Comparison of ENCODE assay signal across 21 cellular contexts in the genomic region with DNA sequence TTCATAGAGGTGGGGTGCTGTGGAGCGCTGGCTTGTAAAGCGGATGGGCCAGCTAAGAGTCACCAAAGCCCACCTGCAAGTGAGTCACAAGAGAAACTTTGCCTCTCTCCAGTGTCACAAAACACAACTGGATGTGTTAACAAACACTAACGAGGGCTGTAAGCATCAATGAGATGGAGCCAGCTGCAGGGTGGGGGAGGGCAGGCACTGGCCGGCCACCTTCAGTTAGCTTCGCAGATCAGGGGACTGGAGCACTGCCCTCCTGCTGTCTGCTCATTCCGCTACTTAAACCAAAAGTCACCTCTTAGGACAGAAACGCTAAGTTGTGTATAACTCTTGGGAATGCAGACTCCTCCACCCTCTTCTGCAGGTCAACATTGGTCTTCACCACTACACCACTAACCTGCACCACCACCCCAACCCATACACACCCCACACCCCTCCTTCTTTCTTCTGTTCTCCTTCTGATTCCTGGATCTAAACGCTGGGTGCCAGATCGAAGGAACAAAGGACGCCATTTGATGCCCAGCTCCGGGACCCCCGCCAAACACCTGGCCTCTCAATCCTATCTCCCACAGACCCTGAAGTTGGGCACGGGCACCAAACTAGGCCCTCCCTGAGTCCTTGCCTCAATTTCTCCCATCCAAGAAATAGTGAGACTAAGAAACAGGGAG. TPM values are rescaled to one million over a fixed set of nuclear protein-coding genes. Genes with fewer than 3 reads are reported as not detected.
DNase-seq lines count a peak whose midpoint lies in the region; ATAC-seq and TF ChIP-seq lines count a peak whose summit lies in the region.
"Had no signal": no experiment of that assay in that cellular context is flagged by ENCODE, and none has a peak within 500 bp of the region (broad histone marks: within the 10 kb centered on the region; RNA-seq: fewer than 3 reads in every experiment).

No MANE protein-coding gene starts in this region.

- WGBS in gastroesophageal sphincter (ENCODE audit: low coverage in 1 of 2), 2 donors = 40 to 55% methylated on average over 7 to 8 of the region's 13 CpGs

- CTCF ChIA-PET in Panc1 (lab: Charles Lee) = interaction anchor here (0.8 kb wide), 1 partner anchor 10 kb away, joined by 4 read pairs; no protein-coding TSS in a partner anchor

- intact Hi-C loops in Panc1 (cut with micrococcal nuclease; ENCODE audit: unreplicated experiment) = no loop called here

- no peak for TF ChIP-seq POLR2A in gastroesophageal sphincter (IDR thresholded peaks at IDR 0.05)

- H3K36me3 ChIP-seq in ES-I3 (ENCODE audit: insufficient read depth, low read length) (no peaks in the 10 kb centered on the region), Panc1 (ENCODE audit: control insufficient read depth, insufficient read depth, low read length) (no peaks in the 10 kb centered on the region), gastroesophageal sphincter (peaks cover 0 to 12% of the 10 kb centered on the region in 2 donors)
- H3K36me3 ChIP-seq: adrenal gland, cardiac muscle cell, thoracic aorta had no signal

- H3K27ac ChIP-seq in Panc1 (ENCODE audit: low read length) = peak overlapping the region; percentile 54
- peak overlapping the region in 3 of 4 donors; percentile 46 to 80 (median 78) for H3K27ac ChIP-seq in gastroesophageal sphincter
- H3K27ac ChIP-seq: adrenal gland, cardiac muscle cell, thoracic aorta had no signal

- in situ Hi-C loops in Panc1 (cut with HindIII; ENCODE audit: low pct_unique_long_range_greater_than_20kb, low sequenced_read_pairs) = no loop called here

- H3K4me1 ChIP-seq in ES-I3 (ENCODE audit: insufficient read depth, low read length) (peaks cover 44% of the 10 kb centered on the region), Panc1 (ENCODE audit: control insufficient read depth, insufficient read depth, low read length) (peaks cover 36% of the 10 kb centered on the region), gastroesophageal sphincter (peaks cover 0 to 62% (median 21%) of the 10 kb centered on the region in 3 donors)

- BruUV-seq in Panc1 (replicated peaks; lab: Mats Ljungman, UMichigan) = no TSS peak

- TF ChIP-seq CTCF in Panc1 (IDR thresholded peaks at IDR 0.05) (no peak), gastroesophageal sphincter (IDR thresholded peaks at IDR 0.05) (no peak), retinal pigment epithelial cell (conservative IDR thresholded peaks at IDR 0.05; ENCODE audit: low read depth, low read length) (no peak)

- no peaks in the 10 kb centered on the region for H3K27me3 ChIP-seq in Panc1 (ENCODE audit: control insufficient read depth, insufficient read depth, low read length)
- H3K27me3 ChIP-seq in gastroesophageal sphincter = peaks cover 33% of the 10 kb centered on the region

- no peak for TF ChIP-seq EP300 in gastroesophageal sphincter (IDR thresholded peaks at IDR 0.05)

- no peak for DNase-seq in Panc1 (ENCODE audit: low read depth, low spot score)
- no peak for DNase-seq in retinal pigment epithelial cell (ENCODE audit: low read depth)
- DNase-seq in activated CD4-positive, alpha-beta T cell treated with anti-CD3 and anti-CD28 coated beads for 1 hour = no peak
- no peak for DNase-seq in OCI-M2 (lab: John Stamatoyannopoulos, UW; ENCODE audit: unreplicated experiment)
- no peak for DNase-seq in activated CD8-positive, alpha-beta memory T cell treated with anti-CD3 and anti-CD28 coated beads, Interleukin-2, amount 50 U/mL, for 48 hours
- DNase-seq: activated CD8-positive, alpha-beta memory T cell treated with anti-CD3 and anti-CD28 coated beads, Interleukin-2, amount 10 ng/mL, durations not matched to agents 7 days and 5 days; activated effector memory CD4-positive, alpha-beta T cell treated with anti-CD3 and anti-CD28 coated beads, Interleukin-2, amount 50 U/mL, for 16 hours; adrenal gland; CD8-positive, alpha-beta T cell; DMS79 treated with DMSO at 0.1 percent for 48 hours; MV-4-11; NCI-H1930 had no signal

- ATAC-seq in Panc1 = no peak
- no peak for ATAC-seq in gastroesophageal sphincter
- ATAC-seq in GM18511 (IDR thresholded peaks at IDR 0.05; ENCODE audit: unreplicated experiment) = no peak
- ATAC-seq: activated CD8-positive, alpha-beta memory T cell treated with anti-CD3 and anti-CD28 coated beads, Interleukin-2, amount 10 ng/mL, durations not matched to agents 7 days and 5 days; CD8-positive, alpha-beta T cell; natural killer cell treated with Interleukin-12 subunit alpha and Interleukin-12 subunit beta and Interleukin-15 and Interleukin-18, amount 100 ng/mL, for 72 hours; stimulated activated effector memory CD8-positive, alpha-beta T cell treated with anti-CD3 and anti-CD28 coated beads, Interleukin-12 subunit alpha, Interleukin-12 subunit beta, amount 100 ng/mL, for 72 hours had no signal

- H3K4me3 ChIP-seq in Panc1 (ENCODE audit: low read depth in 2 of 2, low read length in 2 of 2) (peak overlapping the region; percentile 9 to 84; a peak in 3 of 4 replicates), gastroesophageal sphincter (peak overlapping the region in 1 of 2 donors; percentile 9), retinal pigment epithelial cell (ENCODE audit: low read length) (peak overlapping the region; percentile 50)
- H3K4me3 ChIP-seq: adrenal gland, cardiac muscle cell, thoracic aorta had no signal

- POLR2A ChIA-PET in Panc1 (lab: Charles Lee) = interaction anchor here (0.5 kb wide), 1 partner anchor 161 kb away, joined by 3 read pairs; no protein-coding TSS in a partner anchor

- peak overlapping the region; percentile 6; the same call in 1 of the 2 replicates for H3K9ac ChIP-seq in ES-I3 (ENCODE audit: low read depth, low read length)

- H3K9me3 ChIP-seq in ES-I3 (ENCODE audit: control insufficient read depth, insufficient read depth, low read length) (no peaks in the 10 kb centered on the region), Panc1 (ENCODE audit: control insufficient read depth, insufficient read depth, low read depth, low read length) (no peaks in the 10 kb centered on the region), gastroesophageal sphincter (no peaks in the 10 kb centered on the region)
- H3K9me3 ChIP-seq: adrenal gland, thoracic aorta had no signal

RNA-seq across cellular contexts. Expression of a gene that starts 2.1 kb away (rescaled TPM):
- total RNA-seq in Panc1 (2021; ENCODE audit: unreplicated experiment) (18.6 TPM), gastroesophageal sphincter (10 to 100 TPM in 1 of 4 donors, 1 to 10 TPM in 3; 3.1 to 11.6 (median 6.8) TPM)
- 16.4 TPM for polyA plus RNA-seq in Panc1 (2012; ENCODE audit: insufficient read length)
- total RNA-seq: activated CD8-positive, alpha-beta memory T cell treated with anti-CD3 and anti-CD28 coated beads, Interleukin-2, amount 10 ng/mL, durations not matched to agents 7 days and 5 days; natural killer cell treated with Interleukin-12 subunit alpha and Interleukin-12 subunit beta and Interleukin-15 and Interleukin-18, amount 100 ng/mL, for 72 hours; pulmonary artery endothelial cell; SK-MEL-5 had no signal

RNA-seq across cellular contexts. Expression of a gene that starts 11.1 kb away (rescaled TPM):
- total RNA-seq in Panc1 (2021; ENCODE audit: unreplicated experiment) (0.51 TPM), gastroesophageal sphincter (1 to 10 TPM; 1.4 to 6.9 (median 3.6) TPM)
- polyA plus RNA-seq in Panc1 (2012; ENCODE audit: insufficient read length) = 0.28 TPM
- total RNA-seq: activated CD8-positive, alpha-beta memory T cell treated with anti-CD3 and anti-CD28 coated beads, Interleukin-2, amount 10 ng/mL, durations not matched to agents 7 days and 5 days; natural killer cell treated with Interleukin-12 subunit alpha and Interleukin-12 subunit beta and Interleukin-15 and Interleukin-18, amount 100 ng/mL, for 72 hours; pulmonary artery endothelial cell; SK-MEL-5 had no signal

RNA-seq across cellular contexts. Expression of a gene that starts 56.9 kb away (rescaled TPM):
- 92.8 TPM for total RNA-seq in Panc1 (2021; ENCODE audit: unreplicated experiment)
- polyA plus RNA-seq in Panc1 (2012; ENCODE audit: insufficient read length) = 45.0 TPM
- total RNA-seq in gastroesophageal sphincter = 10 to 100 TPM; 25.4 to 55.7 (median 31.0) TPM
